In genomic region chr4:118833192-118833820, GRCh38 we compare ENCODE assay signal across 20 cellular contexts. TPM values are rescaled to one million over a fixed set of nuclear protein-coding genes. Genes with fewer than 3 reads are reported as not detected.
DNase-seq lines count a peak whose midpoint lies in the region; ATAC-seq, FAIRE-seq and TF ChIP-seq lines count a peak whose summit lies in the region.
"Had no signal": no experiment of that assay in that cellular context is flagged by ENCODE, and none has a peak within 500 bp of the region (broad histone marks: within the 10 kb centered on the region; RNA-seq: fewer than 3 reads in every experiment).

No MANE protein-coding gene starts in this region.

- 97% methylated on average over 5 of the region's 5 CpGs for WGBS in HepG2 (ENCODE audit: low lambda C conversion rate)
- WGBS in right lobe of liver (ENCODE audit: insufficient coverage, low coverage, low lambda C conversion rate, missing lambda C conversion rate): 96% methylated on average over 5 of the region's 5 CpGs

- peaks cover 28% of the 10 kb centered on the region for H3K36me3 Mint-ChIP-seq in type B pancreatic cell
- H3K36me3 Mint-ChIP-seq in naive thymus-derived CD8-positive, alpha-beta T cell: peaks cover 4 to 28% (median 18%) of the 10 kb centered on the region in 3 donors

- TF ChIP-seq EP300 in HepG2 (IDR thresholded peaks at IDR 0.05; ENCODE audit: low read depth in 2 of 2, low read length in 2 of 2) (no peak), HepG2 (CRISPR knock-in tag; IDR thresholded peaks at IDR 0.05; ENCODE audit: borderline replicate concordance) (no peak)

- TF ChIP-seq CTCF in HepG2 (CRISPR knock-in tag; IDR thresholded peaks at IDR 0.05) (no peak), right lobe of liver (IDR thresholded peaks at IDR 0.05) (no peak), fibroblast of the aortic adventitia (IDR thresholded peaks at IDR 0.05; ENCODE audit: insufficient read depth, low read length) (no peak), type B pancreatic cell (conservative IDR thresholded peaks at IDR 0.05) (no peak)

- FAIRE-seq in HepG2 (lab: Jason Lieb, UNC): no peak
- FAIRE-seq: keratinocyte had no signal

- CTCF ChIA-PET in HepG2 (lab: Yijun Ruan, JAX; ENCODE audit: low intra/inter-chr PET ratio, low total read pairs): no interaction called here

- intact Hi-C loops in HepG2 (cut with micrococcal nuclease; ENCODE audit: unreplicated experiment) (no loop called here), right lobe of liver (cut with DNase I) (no loop called here)

- in situ Hi-C loops in HepG2 (cut with HindIII; ENCODE audit: extremely low pct_ligation_motif_present, low pct_unique_long_range_greater_than_20kb): no loop called here

- no peaks in the 10 kb centered on the region for H3K9me3 ChIP-seq in HepG2 (ENCODE audit: low read length)
- no peaks in the 10 kb centered on the region for H3K9me3 ChIP-seq in right lobe of liver
- no peaks in the 10 kb centered on the region for H3K9me3 ChIP-seq in adipocyte (ENCODE audit: control insufficient read depth, low read length)
- H3K9me3 ChIP-seq: mucosa of descending colon, tibial nerve had no signal

- peak overlapping the region; percentile 88 for H3K4me2 ChIP-seq in HepG2 (ENCODE audit: low read depth, low read length)

- TF ChIP-seq RAD21 in HepG2 (CRISPR knock-in tag; IDR thresholded peaks at IDR 0.05): no peak

- no peaks in the 10 kb centered on the region for H3K27me3 Mint-ChIP-seq in type B pancreatic cell
- H3K27me3 Mint-ChIP-seq in naive thymus-derived CD8-positive, alpha-beta T cell: peaks cover 0 to 2% (median 0%) of the 10 kb centered on the region in 5 donors

- no peak for ATAC-seq in HepG2
- ATAC-seq in right lobe of liver: no peak
- no peak for ATAC-seq in naive thymus-derived CD8-positive, alpha-beta T cell
- ATAC-seq: activated T-cell treated with anti-CD3 and anti-CD28 coated beads, Interleukin-2, amount 50 U/mL, for 72 hours; mucosa of descending colon had no signal

- no peak overlapping the region for H2AFZ ChIP-seq in HepG2 (ENCODE audit: low read length)

- H3K27ac ChIP-seq in HepG2 (ENCODE audit: extremely low read length, insufficient read depth, low read length) (no peak overlapping the region), right lobe of liver (no peak overlapping the region)

- H3K27ac Mint-ChIP-seq in type B pancreatic cell: no peak overlapping the region
- H3K27ac Mint-ChIP-seq in naive thymus-derived CD8-positive, alpha-beta T cell: peak overlapping the region in 1 of 10 donors; percentile 19

- no peak for TF ChIP-seq POLR2A in HepG2 (IDR thresholded peaks at IDR 0.05; ENCODE audit: insufficient read depth in 1 of 2, low read depth in 2 of 2, low read length in 2 of 2)
- TF ChIP-seq POLR2A in right lobe of liver (IDR thresholded peaks at IDR 0.05): no peak

- H3K9ac ChIP-seq in HepG2 (ENCODE audit: insufficient read depth, low read depth, low read length) (no peak overlapping the region), adipocyte (ENCODE audit: low read length) (no peak overlapping the region)

- BruUV-seq in HepG2 (replicated peaks; lab: Mats Ljungman, UMichigan): no TSS peak

- H3K9me3 Mint-ChIP-seq in type B pancreatic cell: no peaks in the 10 kb centered on the region
- no peaks in the 10 kb centered on the region for H3K9me3 Mint-ChIP-seq in naive thymus-derived CD8-positive, alpha-beta T cell
- H3K9me3 Mint-ChIP-seq: activated T-cell treated with anti-CD3 and anti-CD28 coated beads, Interleukin-2, amount 50 U/mL, for 72 hours had no signal

- H3K4me3 Mint-ChIP-seq in type B pancreatic cell: peak overlapping the region; percentile 68
- peak overlapping the region in 1 of 10 donors; percentile 48 for H3K4me3 Mint-ChIP-seq in naive thymus-derived CD8-positive, alpha-beta T cell

- DNase-seq in HepG2 (ENCODE audit: low spot score) (no peak), right lobe of liver (no peak), adipocyte (ENCODE audit: low read depth) (peak; percentile 18), fibroblast of the aortic adventitia (ENCODE audit: low read depth) (no peak), type B pancreatic cell (ENCODE audit: extremely low spot score, unreplicated experiment) (no peak), NCI-H69 (lab: John Stamatoyannopoulos, UW) (no peak), GM03348 (ENCODE audit: low spot score) (no peak)
- no peak for DNase-seq in naive thymus-derived CD8-positive, alpha-beta T cell
- DNase-seq: activated CD4-positive, alpha-beta T cell treated with anti-CD3 and anti-CD28 coated beads for 48 hours; activated T-cell treated with anti-CD3 and anti-CD28 coated beads, Interleukin-2, amount 50 U/mL, for 72 hours; anterior cingulate cortex; DMS79; mucosa of descending colon; NCI-H1694; NCI-H526; RPMI8226; stimulated activated CD4-positive, alpha-beta T cell treated with anti-CD3 and anti-CD28 coated beads, Interleukin-2, amount 100 ng/mL, for 24 hours; stimulated activated CD8-positive, alpha-beta memory T cell treated with anti-CD3 and anti-CD28 coated beads, Interleukin-4, amount 100 ng/mL, for 48 hours had no signal

- H3K4me3 ChIP-seq in HepG2 (replicated peaks in 1 of 3; ENCODE audit: insufficient read depth in 1 of 3, low read depth in 2 of 3, low read length in 3 of 3) (peak overlapping the region in 1 of 3 experiments; percentile 91; a peak in 1 of 6 replicates), right lobe of liver (no peak overlapping the region), adipocyte (ENCODE audit: low read length) (peak overlapping the region; percentile 87), fibroblast of the aortic adventitia (ENCODE audit: low read depth, low read length) (peak overlapping the region; percentile 88)
- H3K4me3 ChIP-seq: mucosa of descending colon, tibial nerve had no signal

- H3K36me3 ChIP-seq in HepG2 (replicated peaks in 1 of 2; ENCODE audit: control insufficient read depth in 1 of 2, insufficient read depth in 2 of 2, low read length in 2 of 2): peaks cover 0 to 26% of the 10 kb centered on the region in 2 experiments; a peak in 4 of 5 replicates
- H3K36me3 ChIP-seq in right lobe of liver: peaks cover 0 to 38% (median 13%) of the 10 kb centered on the region in 4 donors
- peaks cover 50% of the 10 kb centered on the region for H3K36me3 ChIP-seq in adipocyte (ENCODE audit: control insufficient read depth, insufficient read depth, low read length, severe bottlenecking)

- peaks cover 19% of the 10 kb centered on the region for H3K4me1 Mint-ChIP-seq in type B pancreatic cell (ENCODE audit: unreplicated experiment)
- H3K4me1 Mint-ChIP-seq in naive thymus-derived CD8-positive, alpha-beta T cell: peaks cover 12 to 35% (median 25%) of the 10 kb centered on the region in 4 donors

- no peaks in the 10 kb centered on the region; a peak in 1 of 5 replicates for H3K27me3 ChIP-seq in HepG2 (ENCODE audit: control insufficient read depth in 1 of 2, insufficient read depth in 2 of 2, low read length in 2 of 2)
- H3K27me3 ChIP-seq in right lobe of liver: no peaks in the 10 kb centered on the region
- no peaks in the 10 kb centered on the region for H3K27me3 ChIP-seq in adipocyte (replicated peaks; ENCODE audit: control insufficient read depth, insufficient read depth, low read length)
- H3K27me3 ChIP-seq: tibial nerve had no signal

- H3K79me2 ChIP-seq in HepG2 (ENCODE audit: insufficient read depth, low read length): peaks cover 66% of the 10 kb centered on the region

- POLR2A ChIA-PET in HepG2 (lab: Yijun Ruan, JAX): no interaction called here
- POLR2A ChIA-PET in naive thymus-derived CD8-positive, alpha-beta T cell (lab: Charles Lee): no interaction called here

- H3K4me1 ChIP-seq in HepG2 (ENCODE audit: insufficient read depth, low read length): peaks cover 59% of the 10 kb centered on the region
- H3K4me1 ChIP-seq in right lobe of liver: peaks cover 0 to 30% (median 15%) of the 10 kb centered on the region in 4 donors
- H3K4me1 ChIP-seq in adipocyte (ENCODE audit: control insufficient read depth, insufficient read depth, low read length): peaks cover 17% of the 10 kb centered on the region

- H4K20me1 ChIP-seq in HepG2 (ENCODE audit: insufficient read depth, low read length): peaks cover 15% of the 10 kb centered on the region

RNA-seq across cellular contexts. Expression of gene SEC24D, which starts 2.6 kb away (rescaled TPM):
- 51.1 and 78.6 TPM in 2 replicates for total RNA-seq in HepG2 (2016; rRNA removed; fragmentation: Illumina TruSeq; extraction: Trizol)
- 3.7 and 5.0 TPM in 2 replicates for total RNA-seq in HepG2 (2016; cell fraction: cytosol; rRNA removed; fragmentation: Illumina TruSeq; extraction: Trizol; ENCODE audit: low read depth)
- 48.9 and 73.2 TPM in 2 replicates for total RNA-seq in HepG2 (2016; cell fraction: insoluble cytoplasmic fraction; rRNA removed; fragmentation: Illumina TruSeq; extraction: Trizol)
- total RNA-seq in HepG2 (2016; cell fraction: membrane; rRNA removed; fragmentation: Illumina TruSeq; extraction: Trizol): 14.9 and 16.7 TPM in 2 replicates
- 63.1 and 69.1 TPM in 2 replicates for total RNA-seq in HepG2 (2016; cell fraction: nucleus; rRNA removed; fragmentation: Illumina TruSeq; extraction: Trizol)
- 21.6 and 30.0 TPM in 2 replicates for polyA plus RNA-seq in HepG2 (2011; rRNA removed)
- 16.7 and 20.5 TPM in 2 replicates for polyA plus RNA-seq in HepG2 (2011; cell fraction: cytosol; rRNA removed)
- 34.6 and 53.4 TPM in 2 replicates for polyA plus RNA-seq in HepG2 (2011; cell fraction: nucleus; rRNA removed)
- polyA plus RNA-seq in HepG2 (2012): 19.7 and 29.9 TPM in 2 replicates
- polyA plus RNA-seq in HepG2 (2016; cell fraction: cytosol; fragmentation: Illumina TruSeq; extraction: Trizol; ENCODE audit: low read depth): 2.3 and 2.5 TPM in 2 replicates
- polyA plus RNA-seq in HepG2 (2016; cell fraction: insoluble cytoplasmic fraction; fragmentation: Illumina TruSeq; extraction: Trizol; ENCODE audit: low read depth): 64.1 and 66.0 TPM in 2 replicates
- 5.7 and 8.1 TPM in 2 replicates for polyA plus RNA-seq in HepG2 (2016; cell fraction: membrane; fragmentation: Illumina TruSeq; extraction: Trizol; ENCODE audit: low read depth)
- polyA plus RNA-seq in HepG2 (2016; cell fraction: nucleus; fragmentation: Illumina TruSeq; extraction: Trizol; ENCODE audit: insufficient read depth, low read depth): 37.6 and 38.9 TPM in 2 replicates
- 11.6 and 45.4 TPM in 2 replicates for polyA minus RNA-seq in HepG2 (2011; rRNA and poly(A)+ RNA removed; ENCODE audit: low replicate concordance)
- polyA minus RNA-seq in HepG2 (2011; cell fraction: cytosol; rRNA and poly(A)+ RNA removed): 32.8 and 36.6 TPM in 2 replicates
- 99.5 and 125 TPM in 2 replicates for polyA minus RNA-seq in HepG2 (2011; cell fraction: nucleus; rRNA and poly(A)+ RNA removed)
- total RNA-seq in right lobe of liver: 10 to 100 TPM; 52.2 to 80.1 (median 69.2) TPM
- total RNA-seq in fibroblast of the aortic adventitia (ENCODE audit: low replicate concordance): 30.1 and 149 TPM in 2 replicates
- total RNA-seq in type B pancreatic cell (ENCODE audit: low replicate concordance): 53.9 and 87.6 TPM in 2 replicates
- 10 to 100 TPM; 14.3 to 19.8 TPM for total RNA-seq in naive thymus-derived CD8-positive, alpha-beta T cell
- polyA plus RNA-seq in naive thymus-derived CD8-positive, alpha-beta T cell: 1 to 10 TPM; 7.2 to 9.8 (median 8.0) TPM

RNA-seq across cellular contexts. Expression of gene SYNPO2, which starts 55.3 kb away (rescaled TPM):
- total RNA-seq in HepG2 (2016; rRNA removed; fragmentation: Illumina TruSeq; extraction: Trizol): 0.04 TPM in 1 of 2 replicates, not detected in the other
- not detected in 2 replicates for total RNA-seq in HepG2 (2016; cell fraction: cytosol; rRNA removed; fragmentation: Illumina TruSeq; extraction: Trizol; ENCODE audit: low read depth)
- total RNA-seq in HepG2 (2016; cell fraction: insoluble cytoplasmic fraction; rRNA removed; fragmentation: Illumina TruSeq; extraction: Trizol): not detected in 2 replicates
- total RNA-seq in HepG2 (2016; cell fraction: membrane; rRNA removed; fragmentation: Illumina TruSeq; extraction: Trizol): 0.03 TPM in 1 of 2 replicates, not detected in the other
- total RNA-seq in HepG2 (2016; cell fraction: nucleus; rRNA removed; fragmentation: Illumina TruSeq; extraction: Trizol): 0.06 TPM in 1 of 2 replicates, not detected in the other
- polyA plus RNA-seq in HepG2 (2011; rRNA removed): 0.01 TPM in 1 of 2 replicates, not detected in the other
- polyA plus RNA-seq in HepG2 (2011; cell fraction: cytosol; rRNA removed): 0.01 TPM in 1 of 2 replicates, not detected in the other
- polyA plus RNA-seq in HepG2 (2011; cell fraction: nucleus; rRNA removed): not detected in 2 replicates
- polyA plus RNA-seq in HepG2 (2012): 0.04 TPM in 2 replicates
- polyA plus RNA-seq in HepG2 (2016; cell fraction: cytosol; fragmentation: Illumina TruSeq; extraction: Trizol; ENCODE audit: low read depth): 0.03 TPM in 1 of 2 replicates, not detected in the other
- not detected in 2 replicates for polyA plus RNA-seq in HepG2 (2016; cell fraction: insoluble cytoplasmic fraction; fragmentation: Illumina TruSeq; extraction: Trizol; ENCODE audit: low read depth)
- polyA plus RNA-seq in HepG2 (2016; cell fraction: membrane; fragmentation: Illumina TruSeq; extraction: Trizol; ENCODE audit: low read depth): not detected in 2 replicates
- polyA plus RNA-seq in HepG2 (2016; cell fraction: nucleus; fragmentation: Illumina TruSeq; extraction: Trizol; ENCODE audit: insufficient read depth, low read depth): 0.15 TPM in 2 replicates
- 0.63 TPM in 1 of 2 replicates, not detected in the other for polyA minus RNA-seq in HepG2 (2011; rRNA and poly(A)+ RNA removed; ENCODE audit: low replicate concordance)
- not detected in 2 replicates for polyA minus RNA-seq in HepG2 (2011; cell fraction: cytosol; rRNA and poly(A)+ RNA removed)
- 0.12 TPM in 1 of 2 replicates, not detected in the other for polyA minus RNA-seq in HepG2 (2011; cell fraction: nucleus; rRNA and poly(A)+ RNA removed)
- total RNA-seq in right lobe of liver: 10 to 100 TPM in 2 of 6 experiments, 1 to 10 TPM in 4; 2.7 to 11.2 (median 8.2) TPM
- 3.4 and 28.3 TPM in 2 replicates for total RNA-seq in fibroblast of the aortic adventitia (ENCODE audit: low replicate concordance)
- 20.1 and 22.9 TPM in 2 replicates for total RNA-seq in type B pancreatic cell (ENCODE audit: low replicate concordance)
- 1 to 10 TPM in 1 of 2 experiments, under 1 TPM in 1; 0.99 to 1.0 TPM for total RNA-seq in naive thymus-derived CD8-positive, alpha-beta T cell
- under 1 TPM in 2 of 3 donors, not detected in 1; 0.15 to 0.31 TPM for polyA plus RNA-seq in naive thymus-derived CD8-positive, alpha-beta T cell

Comparison
In these comparisons a context has a peak if more than half of its experiments do, and no peak if none do; other contexts are left out.
1. H3K4me3 ChIP-seq: peak in adipocyte (single experiment) and fibroblast of the aortic adventitia (single experiment); none in right lobe of liver (0 of 3).